Comparison of ENCODE assay signal across 7 cellular contexts in the genomic region with DNA sequence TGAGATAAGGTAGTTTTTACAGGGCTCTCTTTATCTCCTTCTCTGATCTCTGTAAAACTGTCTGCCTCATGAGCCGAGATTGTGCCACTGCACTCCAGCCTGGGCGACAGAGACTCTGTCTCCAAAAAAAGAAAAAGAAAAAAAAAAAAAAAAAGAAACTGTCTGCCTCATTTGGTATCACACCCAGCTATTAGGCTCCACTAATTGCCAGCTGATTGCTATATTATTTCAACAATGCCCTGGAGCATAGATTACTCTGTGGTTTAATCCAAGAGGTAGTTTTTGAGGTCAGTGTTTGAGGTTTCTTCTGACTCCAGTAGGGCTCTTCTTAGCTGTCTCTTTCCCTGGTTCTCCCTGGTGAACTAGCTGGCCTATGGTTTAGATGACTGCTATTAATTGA.
"Had no signal": no experiment of that assay in that cellular context is flagged by ENCODE, and none has a peak within 500 bp of the region (broad histone marks: within the 10 kb centered on the region; RNA-seq: fewer than 3 reads in every experiment).

No MANE protein-coding gene starts in this region.

- ATAC-seq: GM23338, HepG2 had no signal

- H3K4me3 ChIP-seq: GM23338 had no signal

- DNase-seq: H9, HCEC 1CT, HFFc6, KBM-7 had no signal

- H3K4me2 ChIP-seq: GM23338 had no signal

- H3K27ac ChIP-seq: HL-60 had no signal

- H2AFZ ChIP-seq: GM23338 had no signal
